In the genomic region with DNA sequence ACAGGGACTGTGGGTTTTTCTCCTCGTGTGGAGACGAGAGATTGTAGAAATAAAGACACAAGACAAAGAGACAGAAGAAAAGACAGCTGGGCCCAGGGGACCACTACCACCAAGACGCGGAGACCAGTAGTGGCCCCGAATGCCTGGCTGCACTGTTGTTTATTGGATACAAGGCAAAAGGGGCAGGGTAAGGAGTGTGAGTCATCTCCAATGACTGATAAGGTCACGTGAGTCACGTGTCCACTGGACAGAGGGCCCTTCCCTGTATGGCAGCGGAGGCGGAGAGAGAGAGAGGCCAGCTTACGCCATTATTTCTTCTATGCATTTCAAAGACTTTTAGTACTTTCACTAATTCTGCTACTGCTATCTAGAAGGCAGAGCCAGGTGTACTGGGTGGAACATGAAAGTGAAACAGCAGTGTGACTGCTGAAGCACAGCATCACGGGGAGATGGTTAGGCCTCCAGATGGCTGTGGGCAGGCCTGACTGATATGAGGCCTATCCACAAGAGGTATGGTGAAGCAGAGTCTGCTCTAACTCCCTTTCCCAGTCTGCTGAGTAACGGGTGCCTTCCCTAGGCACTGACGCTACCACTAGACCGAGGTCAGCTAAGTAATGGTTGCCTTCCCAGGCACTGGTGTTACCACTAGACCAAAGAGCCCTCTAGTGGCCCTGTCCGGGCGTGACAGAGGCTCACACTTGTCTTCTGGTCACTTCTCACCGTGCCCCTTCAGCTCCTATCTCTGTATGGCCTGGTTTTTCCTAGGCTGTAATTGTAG, we compare ENCODE assay signal across 8 cellular contexts. TPM values are rescaled to one million over a fixed set of nuclear protein-coding genes. Genes with fewer than 3 reads are reported as not detected.
A peak's percentile ranks its signal among the peaks of the same experiment; 100 is the strongest.
DNase-seq lines count a peak whose midpoint lies in the region; ATAC-seq lines count a peak whose summit lies in the region.
"Not testable (repeated sequence)": the region's sequence is repeated elsewhere in the genome, so short reads cannot be mapped to it uniquely, and the experiment has no call there.

No MANE protein-coding gene starts in this region.

- not testable (repeated sequence) for H3K9me3 Mint-ChIP-seq in activated CD8-positive, alpha-beta T cell treated with anti-CD3 and anti-CD28 coated beads, Interleukin-2, amount 10 ng/mL, durations not matched to agents 7 days and 5 days (ENCODE audit: insufficient read depth); memory B cell

- peak overlapping the region; percentile 19 for H3K4me3 Mint-ChIP-seq in activated CD8-positive, alpha-beta T cell treated with anti-CD3 and anti-CD28 coated beads, Interleukin-2, amount 10 ng/mL, durations not matched to agents 7 days and 5 days
- H3K4me3 Mint-ChIP-seq in memory B cell = peak overlapping the region; percentile 88

- H3K27ac Mint-ChIP-seq in activated CD8-positive, alpha-beta T cell treated with anti-CD3 and anti-CD28 coated beads, Interleukin-2, amount 10 ng/mL, durations not matched to agents 7 days and 5 days = peak overlapping the region; percentile 89
- peak overlapping the region; percentile 95 for H3K27ac Mint-ChIP-seq in memory B cell

- POLR2A ChIA-PET in activated CD8-positive, alpha-beta T cell treated with anti-CD3 and anti-CD28 coated beads, Interleukin-2, amount 10 ng/mL, durations not matched to agents 7 days and 5 days (lab: Charles Lee) = interaction anchor here (1.0 kb wide), 1 partner anchor 48 kb away, joined by 3 read pairs; the partner anchor contains the start of gene CEP43

- H3K27me3 Mint-ChIP-seq in activated CD8-positive, alpha-beta T cell treated with anti-CD3 and anti-CD28 coated beads, Interleukin-2, amount 10 ng/mL, durations not matched to agents 7 days and 5 days (ENCODE audit: low read depth); memory B cell: not testable (repeated sequence)

- ATAC-seq in GM21390 (IDR thresholded peaks at IDR 0.05; ENCODE audit: unreplicated experiment) = peak; percentile 88
- ATAC-seq in HG03565 (IDR thresholded peaks at IDR 0.05; ENCODE audit: unreplicated experiment) = peak; percentile 89
- peak; percentile 72 for ATAC-seq in activated CD8-positive, alpha-beta T cell treated with anti-CD3 and anti-CD28 coated beads, Interleukin-2, amount 10 ng/mL, durations not matched to agents 7 days and 5 days
- ATAC-seq in memory B cell (ENCODE audit: low read depth) = peak; percentile 81

- CTCF ChIA-PET in activated CD8-positive, alpha-beta T cell treated with anti-CD3 and anti-CD28 coated beads, Interleukin-2, amount 10 ng/mL, durations not matched to agents 7 days and 5 days (lab: Charles Lee) = interaction anchor here (0.6 to 4.1 kb wide), 14 partner anchors 10 to 190 kb away, joined by 3 to 18 read pairs (median 4); no protein-coding TSS in a partner anchor

- H3K36me3 Mint-ChIP-seq in activated CD8-positive, alpha-beta T cell treated with anti-CD3 and anti-CD28 coated beads, Interleukin-2, amount 10 ng/mL, durations not matched to agents 7 days and 5 days (ENCODE audit: low read depth) = peaks cover 38% of the 10 kb centered on the region
- peaks cover 27% of the 10 kb centered on the region for H3K36me3 Mint-ChIP-seq in memory B cell

- DNase-seq in DMS53 (lab: John Stamatoyannopoulos, UW) (peak; percentile 83), ecto neural progenitor cell (ENCODE audit: low spot score) (peak; percentile 74), memory B cell (ENCODE audit: low spot score in 2 of 2) (peak; percentile 66 to 80)
- DNase-seq in NK-92 treated with Interleukin-12 subunit alpha and Interleukin-12 subunit beta, amount 100 ng/mL, for 24 hours (lab: John Stamatoyannopoulos, UW) = peak; percentile 51
- DNase-seq in activated CD8-positive, alpha-beta T cell treated with anti-CD3 and anti-CD28 coated beads, Interleukin-2, amount 10 ng/mL, durations not matched to agents 7 days and 5 days = peak; percentile 76
- peak; percentile 53 to 80 for DNase-seq in stimulated activated CD8-positive, alpha-beta memory T cell treated with anti-CD3 and anti-CD28 coated beads, Interleukin-15, amount 100 ng/mL, for 48 hours (ENCODE audit: low read depth in 2 of 2)

- peaks cover 54% of the 10 kb centered on the region for H3K4me1 Mint-ChIP-seq in activated CD8-positive, alpha-beta T cell treated with anti-CD3 and anti-CD28 coated beads, Interleukin-2, amount 10 ng/mL, durations not matched to agents 7 days and 5 days (ENCODE audit: low read depth)
- H3K4me1 Mint-ChIP-seq in memory B cell = peaks cover 45% of the 10 kb centered on the region

RNA-seq across cellular contexts. Expression of gene RNASET2, which starts 5.3 kb away (rescaled TPM):
- total RNA-seq in activated CD8-positive, alpha-beta T cell treated with anti-CD3 and anti-CD28 coated beads, Interleukin-2, amount 10 ng/mL, durations not matched to agents 7 days and 5 days = 10 to 100 TPM; 46.9 to 48.7 TPM

RNA-seq across cellular contexts. Expression of gene CEP43, which starts 48.1 kb away (rescaled TPM):
- 10 to 100 TPM; 25.6 to 28.1 TPM for total RNA-seq in activated CD8-positive, alpha-beta T cell treated with anti-CD3 and anti-CD28 coated beads, Interleukin-2, amount 10 ng/mL, durations not matched to agents 7 days and 5 days

Comparison
In these comparisons a context has a peak if more than half of its experiments do, and no peak if none do; other contexts are left out.
1. Peak in every context shown above with its lines: DNase-seq and ATAC-seq.